ENCODE assay signal across 11 cellular contexts in genomic region chr15:37015025-37015424, GRCh38.
DNase-seq lines count a peak whose midpoint lies in the region; ATAC-seq and TF ChIP-seq lines count a peak whose summit lies in the region.
"Had no signal": no experiment of that assay in that cellular context is flagged by ENCODE, and none has a peak within 500 bp of the region (broad histone marks: within the 10 kb centered on the region; RNA-seq: fewer than 3 reads in every experiment).

No MANE protein-coding gene starts in this region.

- peaks cover 0 to 3% (median 0%) of the 10 kb centered on the region in 5 experiments for H3K9me3 Mint-ChIP-seq in brain
- H3K9me3 Mint-ChIP-seq in activated CD8-positive, alpha-beta T cell treated with anti-CD3 and anti-CD28 coated beads for 36 hours, result no peaks in the 10 kb centered on the region
- no peaks in the 10 kb centered on the region for H3K9me3 Mint-ChIP-seq in activated T-cell treated with anti-CD3 and anti-CD28 coated beads, Interleukin-2, amount 50 U/mL, for 4 hours

- H3K4me3 Mint-ChIP-seq in brain, result peak overlapping the region; percentile 65 to 81 (median 71)
- no peak overlapping the region for H3K4me3 Mint-ChIP-seq in activated CD8-positive, alpha-beta T cell treated with anti-CD3 and anti-CD28 coated beads for 36 hours
- H3K4me3 Mint-ChIP-seq in activated T-cell treated with anti-CD3 and anti-CD28 coated beads, Interleukin-2, amount 50 U/mL, for 4 hours, result no peak overlapping the region
- H3K4me3 Mint-ChIP-seq: activated naive CD8-positive, alpha-beta T cell had no signal

- H3K4me1 Mint-ChIP-seq in brain, result peaks cover 74% of the 10 kb centered on the region
- no peaks in the 10 kb centered on the region for H3K4me1 Mint-ChIP-seq in activated CD8-positive, alpha-beta T cell treated with anti-CD3 and anti-CD28 coated beads for 36 hours (ENCODE audit: low read depth)
- H3K4me1 Mint-ChIP-seq in activated T-cell treated with anti-CD3 and anti-CD28 coated beads, Interleukin-2, amount 50 U/mL, for 4 hours (ENCODE audit: low read depth), result no peaks in the 10 kb centered on the region

- H3K4me1 ChIP-seq in hepatocyte (ENCODE audit: insufficient read depth), result peaks cover 27% of the 10 kb centered on the region
- H3K4me1 ChIP-seq in ovary (ENCODE audit: insufficient read depth), result peaks cover 13% of the 10 kb centered on the region

- H3K36me3 Mint-ChIP-seq in brain, result peaks cover 45% of the 10 kb centered on the region
- no peaks in the 10 kb centered on the region for H3K36me3 Mint-ChIP-seq in activated CD8-positive, alpha-beta T cell treated with anti-CD3 and anti-CD28 coated beads for 36 hours (ENCODE audit: low read depth)
- no peaks in the 10 kb centered on the region for H3K36me3 Mint-ChIP-seq in activated T-cell treated with anti-CD3 and anti-CD28 coated beads, Interleukin-2, amount 50 U/mL, for 4 hours (ENCODE audit: insufficient read depth)
- H3K36me3 Mint-ChIP-seq: activated naive CD8-positive, alpha-beta T cell had no signal

- peak overlapping the region; percentile 31 for H3K4me2 ChIP-seq in hepatocyte

- no peaks in the 10 kb centered on the region for H3K9me2 ChIP-seq in hepatocyte (replicated peaks; ENCODE audit: insufficient read depth)

- POLR2A ChIA-PET in activated CD8-positive, alpha-beta T cell treated with anti-CD3 and anti-CD28 coated beads for 36 hours (lab: Charles Lee), result interaction anchor here (0.6 kb wide), 1 partner anchor 1012 kb away, joined by 3 read pairs; no protein-coding TSS in a partner anchor

- TF ChIP-seq EP300 in ovary (IDR thresholded peaks at IDR 0.05), result no peak

- H3K79me2 ChIP-seq in hepatocyte, result peaks cover 14% of the 10 kb centered on the region

- DNase-seq in Right ventricle myocardium inferior (ENCODE audit: missing footprints) (no peak), cardiac septum (ENCODE audit: low spot score) (no peak), hepatocyte (ENCODE audit: low spot score) (peak; percentile 41), ovary (no peak)
- no peak for DNase-seq in activated CD8-positive, alpha-beta T cell treated with anti-CD3 and anti-CD28 coated beads for 36 hours
- no peak for DNase-seq in activated T-cell treated with anti-CD3 and anti-CD28 coated beads, Interleukin-2, amount 50 U/mL, for 4 hours
- DNase-seq: AML-193; stimulated activated CD4-positive, alpha-beta T cell treated with anti-CD3 and anti-CD28 coated beads, Interleukin-2, amount 100 ng/mL, for 24 hours had no signal

- TF ChIP-seq CTCF in brain (conservative IDR thresholded peaks at IDR 0.05) (no peak), hepatocyte (IDR thresholded peaks at IDR 0.05; ENCODE audit: poor library complexity) (no peak), ovary (IDR thresholded peaks at IDR 0.05) (no peak)
- no peak for TF ChIP-seq CTCF in activated CD8-positive, alpha-beta T cell treated with anti-CD3 and anti-CD28 coated beads for 36 hours (IDR thresholded peaks at IDR 0.05)

- WGBS in hepatocyte (ENCODE audit: low lambda C conversion rate, missing lambda C conversion rate), result 54% methylated on average over 9 of the region's 9 CpGs
- 63 to 73% (median 66%) methylated on average over 9 of the region's 9 CpGs for WGBS in ovary, 3 donors

- H3K27ac ChIP-seq in hepatocyte, result peak overlapping the region; percentile 33
- H3K27ac ChIP-seq in ovary, result no peak overlapping the region

- H3K27ac Mint-ChIP-seq in brain, result peak overlapping the region; percentile 67 to 97 (median 95)
- H3K27ac Mint-ChIP-seq in activated CD8-positive, alpha-beta T cell treated with anti-CD3 and anti-CD28 coated beads for 36 hours, result no peak overlapping the region
- H3K27ac Mint-ChIP-seq: activated naive CD8-positive, alpha-beta T cell had no signal

- ATAC-seq in Right ventricle myocardium inferior (peak; percentile 64), GM18498 (IDR thresholded peaks at IDR 0.05; ENCODE audit: unreplicated experiment) (no peak)
- ATAC-seq in activated CD8-positive, alpha-beta T cell treated with anti-CD3 and anti-CD28 coated beads for 36 hours, result no peak
- ATAC-seq in activated T-cell treated with anti-CD3 and anti-CD28 coated beads, Interleukin-2, amount 50 U/mL, for 4 hours, result no peak

- H3K9me3 ChIP-seq in hepatocyte (ENCODE audit: low read depth) (no peaks in the 10 kb centered on the region), ovary (no peaks in the 10 kb centered on the region)

- H3K27me3 ChIP-seq in hepatocyte (no peaks in the 10 kb centered on the region), ovary (no peaks in the 10 kb centered on the region)

- CTCF ChIA-PET in activated CD8-positive, alpha-beta T cell treated with anti-CD3 and anti-CD28 coated beads for 36 hours (lab: Charles Lee), result no interaction called here

- no peak overlapping the region for H2AFZ ChIP-seq in hepatocyte

- intact Hi-C loops in Right ventricle myocardium inferior (cut with DNase I), result loop anchor here (5.0 kb wide), 2 partner anchors 42 to 82 kb away; no protein-coding TSS in a partner anchor
- intact Hi-C loops in cardiac septum (cut with DNase I), result loop anchor here (5.0 kb wide), 1 partner anchor 82 kb away; no protein-coding TSS in a partner anchor
- intact Hi-C loops in ovary (cut with DNase I), result loop anchor here in 2 of 4 donors (5.0 to 10.0 kb wide), 2 partner anchors 80 to 87 kb away; partner anchors contain the start of gene MEIS2 (in 1 of the 2)
- intact Hi-C loops in activated CD8-positive, alpha-beta T cell treated with anti-CD3 and anti-CD28 coated beads for 36 hours (cut with micrococcal nuclease), result loop anchor here (10.0 kb wide), 1 partner anchor 60 kb away; no protein-coding TSS in a partner anchor

- H3K36me3 ChIP-seq in hepatocyte (replicated peaks; ENCODE audit: insufficient read depth, low read depth), result no peaks in the 10 kb centered on the region
- H3K36me3 ChIP-seq in ovary, result no peaks in the 10 kb centered on the region

- H3K4me3 ChIP-seq in hepatocyte (no peak overlapping the region), ovary (no peak overlapping the region)

- no peak for TF ChIP-seq POLR2A in ovary (IDR thresholded peaks at IDR 0.05)

- no peaks in the 10 kb centered on the region for H3K27me3 Mint-ChIP-seq in brain
- H3K27me3 Mint-ChIP-seq in activated CD8-positive, alpha-beta T cell treated with anti-CD3 and anti-CD28 coated beads for 36 hours, result no peaks in the 10 kb centered on the region
- H3K27me3 Mint-ChIP-seq in activated T-cell treated with anti-CD3 and anti-CD28 coated beads, Interleukin-2, amount 50 U/mL, for 4 hours (ENCODE audit: low read depth), result no peaks in the 10 kb centered on the region

- no peaks in the 10 kb centered on the region for H4K20me1 ChIP-seq in hepatocyte (ENCODE audit: insufficient read depth, poor library complexity, severe bottlenecking)

Comparison
In these comparisons a context has a peak if more than half of its experiments do, and no peak if none do; other contexts are left out.
1. H3K4me3 Mint-ChIP-seq: peak in brain (5 of 5); none in activated CD8-positive, alpha-beta T cell treated with anti-CD3 and anti-CD28 coated beads for 36 hours (single experiment) and activated T-cell treated with anti-CD3 and anti-CD28 coated beads, Interleukin-2, amount 50 U/mL, for 4 hours (single experiment).